In genomic region chrX:136671006-136671610, GRCh38 we compare ENCODE assay signal across 20 cellular contexts. TPM values are rescaled to one million over a fixed set of nuclear protein-coding genes. Genes with fewer than 3 reads are reported as not detected.
A peak's percentile ranks its signal among the peaks of the same experiment; 100 is the strongest.
DNase-seq lines count a peak whose midpoint lies in the region; ATAC-seq and TF ChIP-seq lines count a peak whose summit lies in the region.
"Had no signal": no experiment of that assay in that cellular context is flagged by ENCODE, and none has a peak within 500 bp of the region (broad histone marks: within the 10 kb centered on the region; RNA-seq: fewer than 3 reads in every experiment).

No MANE protein-coding gene starts in this region.

- CTCF ChIA-PET in activated CD8-positive, alpha-beta T cell treated with anti-CD3 and anti-CD28 coated beads for 36 hours (lab: Charles Lee), result interaction anchor here (1.5 kb wide), 1 partner anchor 24 kb away, joined by 4 read pairs; no protein-coding TSS in a partner anchor
- CTCF ChIA-PET in activated CD8-positive, alpha-beta T cell treated with anti-CD3 and anti-CD28 coated beads, Interleukin-2, amount 10 ng/mL, durations not matched to agents 7 days and 5 days (lab: Charles Lee), result no interaction called here

- intact Hi-C loops in activated CD8-positive, alpha-beta T cell treated with anti-CD3 and anti-CD28 coated beads for 36 hours (cut with micrococcal nuclease), result no loop called here

- H3K27me3 Mint-ChIP-seq in activated CD8-positive, alpha-beta T cell treated with anti-CD3 and anti-CD28 coated beads for 36 hours, result no peaks in the 10 kb centered on the region
- no peaks in the 10 kb centered on the region for H3K27me3 Mint-ChIP-seq in activated CD8-positive, alpha-beta T cell treated with anti-CD3 and anti-CD28 coated beads, Interleukin-2, amount 10 ng/mL, durations not matched to agents 7 days and 5 days (ENCODE audit: low read depth)

- H3K36me3 Mint-ChIP-seq in activated CD8-positive, alpha-beta T cell treated with anti-CD3 and anti-CD28 coated beads for 36 hours (ENCODE audit: low read depth), result peaks cover 64% of the 10 kb centered on the region
- peaks cover 89% of the 10 kb centered on the region for H3K36me3 Mint-ChIP-seq in activated CD8-positive, alpha-beta T cell treated with anti-CD3 and anti-CD28 coated beads, Interleukin-2, amount 10 ng/mL, durations not matched to agents 7 days and 5 days (ENCODE audit: low read depth)
- H3K36me3 Mint-ChIP-seq in stimulated activated effector memory CD8-positive, alpha-beta T cell treated with anti-CD3 and anti-CD28 coated beads, Interleukin-12 subunit alpha, Interleukin-12 subunit beta, amount 100 ng/mL, for 72 hours, result peaks cover 86% of the 10 kb centered on the region

- H3K27ac Mint-ChIP-seq in activated CD8-positive, alpha-beta T cell treated with anti-CD3 and anti-CD28 coated beads for 36 hours, result peak overlapping the region; percentile 11
- H3K27ac Mint-ChIP-seq in activated CD8-positive, alpha-beta T cell treated with anti-CD3 and anti-CD28 coated beads, Interleukin-2, amount 10 ng/mL, durations not matched to agents 7 days and 5 days, result no peak overlapping the region
- H3K27ac Mint-ChIP-seq in stimulated activated effector memory CD8-positive, alpha-beta T cell treated with anti-CD3 and anti-CD28 coated beads, Interleukin-12 subunit alpha, Interleukin-12 subunit beta, amount 100 ng/mL, for 72 hours, result peak overlapping the region; percentile 23
- H3K27ac Mint-ChIP-seq: activated T-helper 2 cell treated with anti-CD3 and anti-CD28 coated beads, Interferon-gamma antibody, Interleukin-2, Interleukin-4, amounts not matched to agents 10 μg/mL and 5 μg/mL and 100 μg/mL, durations not matched to agents 14 hours and 24 hours and 36 hours had no signal

- H3K9me3 Mint-ChIP-seq in activated CD8-positive, alpha-beta T cell treated with anti-CD3 and anti-CD28 coated beads for 36 hours, result no peaks in the 10 kb centered on the region
- H3K9me3 Mint-ChIP-seq in activated CD8-positive, alpha-beta T cell treated with anti-CD3 and anti-CD28 coated beads, Interleukin-2, amount 10 ng/mL, durations not matched to agents 7 days and 5 days (ENCODE audit: insufficient read depth), result no peaks in the 10 kb centered on the region
- H3K9me3 Mint-ChIP-seq in stimulated activated effector memory CD8-positive, alpha-beta T cell treated with anti-CD3 and anti-CD28 coated beads, Interleukin-12 subunit alpha, Interleukin-12 subunit beta, amount 100 ng/mL, for 72 hours, result no peaks in the 10 kb centered on the region
- H3K9me3 Mint-ChIP-seq: activated T-helper 2 cell treated with anti-CD3 and anti-CD28 coated beads, Interferon-gamma antibody, Interleukin-2, Interleukin-4, amounts not matched to agents 10 μg/mL and 5 μg/mL and 100 μg/mL, durations not matched to agents 14 hours and 24 hours and 36 hours had no signal

- POLR2A ChIA-PET in activated CD8-positive, alpha-beta T cell treated with anti-CD3 and anti-CD28 coated beads for 36 hours (lab: Charles Lee), result no interaction called here
- POLR2A ChIA-PET in activated CD8-positive, alpha-beta T cell treated with anti-CD3 and anti-CD28 coated beads, Interleukin-2, amount 10 ng/mL, durations not matched to agents 7 days and 5 days (lab: Charles Lee), result no interaction called here

- H3K4me3 Mint-ChIP-seq in activated CD8-positive, alpha-beta T cell treated with anti-CD3 and anti-CD28 coated beads for 36 hours, result no peak overlapping the region
- H3K4me3 Mint-ChIP-seq in activated CD8-positive, alpha-beta T cell treated with anti-CD3 and anti-CD28 coated beads, Interleukin-2, amount 10 ng/mL, durations not matched to agents 7 days and 5 days, result no peak overlapping the region
- H3K4me3 Mint-ChIP-seq in stimulated activated effector memory CD8-positive, alpha-beta T cell treated with anti-CD3 and anti-CD28 coated beads, Interleukin-12 subunit alpha, Interleukin-12 subunit beta, amount 100 ng/mL, for 72 hours, result no peak overlapping the region

- peaks cover 71% of the 10 kb centered on the region for H3K4me1 Mint-ChIP-seq in activated CD8-positive, alpha-beta T cell treated with anti-CD3 and anti-CD28 coated beads for 36 hours (ENCODE audit: low read depth)
- H3K4me1 Mint-ChIP-seq in activated CD8-positive, alpha-beta T cell treated with anti-CD3 and anti-CD28 coated beads, Interleukin-2, amount 10 ng/mL, durations not matched to agents 7 days and 5 days (ENCODE audit: low read depth), result peaks cover 56% of the 10 kb centered on the region
- H3K4me1 Mint-ChIP-seq in stimulated activated effector memory CD8-positive, alpha-beta T cell treated with anti-CD3 and anti-CD28 coated beads, Interleukin-12 subunit alpha, Interleukin-12 subunit beta, amount 100 ng/mL, for 72 hours, result peaks cover 68% of the 10 kb centered on the region

- ATAC-seq in activated CD8-positive, alpha-beta T cell treated with anti-CD3 and anti-CD28 coated beads for 36 hours, result no peak
- no peak for ATAC-seq in activated CD8-positive, alpha-beta T cell treated with anti-CD3 and anti-CD28 coated beads, Interleukin-2, amount 10 ng/mL, durations not matched to agents 7 days and 5 days
- peak; percentile 42 for ATAC-seq in GM18907 (IDR thresholded peaks at IDR 0.05; ENCODE audit: unreplicated experiment)
- peak; percentile 39 for ATAC-seq in HG03378 (IDR thresholded peaks at IDR 0.05; ENCODE audit: unreplicated experiment)
- peak; percentile 57 for ATAC-seq in stimulated activated effector memory CD8-positive, alpha-beta T cell treated with anti-CD3 and anti-CD28 coated beads, Interleukin-12 subunit alpha, Interleukin-12 subunit beta, amount 100 ng/mL, for 72 hours
- ATAC-seq: body of pancreas had no signal

- no peak for TF ChIP-seq CTCF in activated CD8-positive, alpha-beta T cell treated with anti-CD3 and anti-CD28 coated beads for 36 hours (IDR thresholded peaks at IDR 0.05)

- DNase-seq in activated CD8-positive, alpha-beta T cell treated with anti-CD3 and anti-CD28 coated beads for 36 hours, result no peak
- no peak for DNase-seq in activated CD8-positive, alpha-beta T cell treated with anti-CD3 and anti-CD28 coated beads, Interleukin-2, amount 10 ng/mL, durations not matched to agents 7 days and 5 days
- DNase-seq in stimulated activated effector memory CD8-positive, alpha-beta T cell treated with anti-CD3 and anti-CD28 coated beads, Interleukin-12 subunit alpha, Interleukin-12 subunit beta, amount 100 ng/mL, for 72 hours (ENCODE audit: low spot score in 2 of 2), result no peak
- DNase-seq in EL (no peak), OCI-M2 (lab: John Stamatoyannopoulos, UW; ENCODE audit: unreplicated experiment) (no peak), RPMI8226 (no peak)
- DNase-seq: ACHN; body of pancreas; H7; kidney glomerular epithelial cell; NCI-H187 treated with DMSO at 0.1 percent for 48 hours; NCI-H524; stimulated activated naive CD4-positive, alpha-beta T cell had no signal

RNA-seq across cellular contexts. Expression of gene CD40LG, which starts 23.1 kb away (rescaled TPM):
- total RNA-seq in activated CD8-positive, alpha-beta T cell treated with anti-CD3 and anti-CD28 coated beads for 36 hours, result 1 to 10 TPM; 2.6 to 3.1 TPM
- total RNA-seq in activated CD8-positive, alpha-beta T cell treated with anti-CD3 and anti-CD28 coated beads, Interleukin-2, amount 10 ng/mL, durations not matched to agents 7 days and 5 days, result 1 to 10 TPM; 4.7 to 5.1 TPM
- total RNA-seq: body of pancreas, dermis microvascular lymphatic vessel endothelial cell, H7, M059J, skeletal muscle tissue, vagina had no signal

Comparison
In these comparisons a context has a peak if more than half of its experiments do, and no peak if none do; other contexts are left out.
1. ATAC-seq: peak in GM18907 (single experiment), HG03378 (single experiment) and stimulated activated effector memory CD8-positive, alpha-beta T cell treated with anti-CD3 and anti-CD28 coated beads, Interleukin-12 subunit alpha, Interleukin-12 subunit beta, amount 100 ng/mL, for 72 hours (single experiment); none in activated CD8-positive, alpha-beta T cell treated with anti-CD3 and anti-CD28 coated beads for 36 hours (single experiment) and activated CD8-positive, alpha-beta T cell treated with anti-CD3 and anti-CD28 coated beads, Interleukin-2, amount 10 ng/mL, durations not matched to agents 7 days and 5 days (single experiment).